Comparison of ENCODE assay signal across 17 cellular contexts in the genomic region with DNA sequence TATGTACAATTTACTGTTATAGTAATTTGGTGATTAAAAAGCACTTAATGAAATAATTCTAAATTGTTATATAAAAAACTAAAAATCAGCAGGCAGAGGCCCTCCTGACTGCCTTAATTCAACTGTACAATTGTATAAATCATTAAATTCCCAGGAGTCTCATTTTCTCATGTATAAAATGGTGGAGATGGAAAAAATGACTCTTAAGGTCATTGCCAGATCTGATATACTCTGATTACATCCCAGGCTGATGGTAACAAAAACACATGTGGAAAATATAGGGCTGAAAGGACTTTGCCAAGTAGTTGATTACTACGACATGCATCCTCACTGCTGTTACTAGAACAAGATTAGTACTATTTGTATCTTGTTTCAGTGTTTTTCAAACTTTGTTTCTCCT.
A peak's percentile ranks its signal among the peaks of the same experiment; 100 is the strongest.
DNase-seq lines count a peak whose midpoint lies in the region; ATAC-seq, FAIRE-seq and TF ChIP-seq lines count a peak whose summit lies in the region.
"Had no signal": no experiment of that assay in that cellular context is flagged by ENCODE, and none has a peak within 500 bp of the region (broad histone marks: within the 10 kb centered on the region; RNA-seq: fewer than 3 reads in every experiment).

No MANE protein-coding gene starts in this region.

- POLR2A ChIA-PET in BJ (lab: Charles Lee), result no interaction called here
- POLR2A ChIA-PET in naive thymus-derived CD8-positive, alpha-beta T cell (lab: Charles Lee), result no interaction called here

- H3F3A ChIP-seq in GM23338 (replicated peaks; ENCODE audit: low read depth), result no peaks in the 10 kb centered on the region

- no peak overlapping the region for H3K27ac Mint-ChIP-seq in GM23338
- no peak overlapping the region for H3K27ac Mint-ChIP-seq in naive thymus-derived CD8-positive, alpha-beta T cell
- H3K27ac Mint-ChIP-seq: CD4-positive, CD25-positive, alpha-beta regulatory T cell had no signal

- peaks cover 3% of the 10 kb centered on the region; the same call in 2 of the 3 replicates for H3K9me3 Mint-ChIP-seq in GM23338
- H3K9me3 Mint-ChIP-seq in naive thymus-derived CD8-positive, alpha-beta T cell, result peaks cover 3 to 27% (median 11%) of the 10 kb centered on the region in 9 donors

- no peaks in the 10 kb centered on the region for H3K4me1 ChIP-seq in GM23338 (ENCODE audit: insufficient read depth)

- no peak overlapping the region for H3K4me2 ChIP-seq in GM23338
- H3K4me2 ChIP-seq: BLaER1 treated with 17β-estradiol and CSF1 and Interleukin-3, amounts not matched to agents 10 nM and 100 nM had no signal

- no peaks in the 10 kb centered on the region for H3K9me2 ChIP-seq in GM23338 (ENCODE audit: insufficient read depth)

- H3K27me3 ChIP-seq in BJ (ENCODE audit: control insufficient read depth, insufficient read depth, low read length) (no peaks in the 10 kb centered on the region), GM23338 (ENCODE audit: insufficient read depth) (no peaks in the 10 kb centered on the region)
- H3K27me3 ChIP-seq: BLaER1 treated with 17β-estradiol and CSF1 and Interleukin-3, amounts not matched to agents 10 nM and 100 nM had no signal

- H3K4me3 ChIP-seq in BJ (ENCODE audit: low read depth, low read length) (no peak overlapping the region), GM23338 (no peak overlapping the region)
- H3K4me3 ChIP-seq: BLaER1 treated with 17β-estradiol and CSF1 and Interleukin-3, amounts not matched to agents 10 nM and 100 nM had no signal

- H4K20me1 ChIP-seq in GM23338 (replicated peaks; ENCODE audit: insufficient read depth), result no peaks in the 10 kb centered on the region
- H4K20me1 ChIP-seq: BLaER1 treated with 17β-estradiol and CSF1 and Interleukin-3, amounts not matched to agents 10 nM and 100 nM had no signal

- no peak overlapping the region for H3K27ac ChIP-seq in GM23338 (ENCODE audit: low read depth)
- H3K27ac ChIP-seq: 22Rv1; BLaER1 treated with 17β-estradiol and CSF1 and Interleukin-3, amounts not matched to agents 10 nM and 100 nM had no signal

- no peaks in the 10 kb centered on the region for H3K36me3 ChIP-seq in BJ (ENCODE audit: control insufficient read depth, insufficient read depth, low read length)
- no peaks in the 10 kb centered on the region for H3K36me3 ChIP-seq in GM23338 (ENCODE audit: insufficient read depth)
- H3K36me3 ChIP-seq: BLaER1 treated with 17β-estradiol and CSF1 and Interleukin-3, amounts not matched to agents 10 nM and 100 nM had no signal

- DNase-seq in BJ (ENCODE audit: low read depth) (peak; percentile 13), RPMI7951 (ENCODE audit: low read depth) (peak; percentile 20), fibroblast of the conjunctiva (ENCODE audit: low read depth) (peak; percentile 16), GM23338 (ENCODE audit: low spot score) (no peak), NCI-H187 treated with DMSO at 0.1 percent for 48 hours (lab: John Stamatoyannopoulos, UW) (no peak), retina (no peak)
- DNase-seq in naive thymus-derived CD8-positive, alpha-beta T cell, result no peak
- DNase-seq: AML-193; CD4-positive, CD25-positive, alpha-beta regulatory T cell; DMS53; GF-D8 had no signal

- H3K36me3 Mint-ChIP-seq in GM23338 (ENCODE audit: low read depth), result no peaks in the 10 kb centered on the region; the same call in 1 of the 3 replicates
- peaks cover 0 to 7% (median 0%) of the 10 kb centered on the region in 3 donors for H3K36me3 Mint-ChIP-seq in naive thymus-derived CD8-positive, alpha-beta T cell
- H3K36me3 Mint-ChIP-seq: CD4-positive, CD25-positive, alpha-beta regulatory T cell had no signal

- CTCF ChIA-PET in BJ (lab: Yijun Ruan, JAX), result no interaction called here

- H3K79me2 ChIP-seq in GM23338 (replicated peaks; ENCODE audit: insufficient read depth), result no peaks in the 10 kb centered on the region

- TF ChIP-seq CTCF in BJ (IDR thresholded peaks at IDR 0.05; ENCODE audit: insufficient read depth, low read depth, low read length), result no peak
- no peak for TF ChIP-seq CTCF in GM23338 (conservative IDR thresholded peaks at IDR 0.05; ENCODE audit: low read depth in 2 of 2)

- ATAC-seq in GM23338, result no peak
- no peak for ATAC-seq in naive thymus-derived CD8-positive, alpha-beta T cell
- ATAC-seq: HCT116 had no signal

- peak; percentile 87 for FAIRE-seq in endometrium (lab: Jason Lieb, UNC)
- FAIRE-seq: GM19239, H54 had no signal

- H3K4me1 Mint-ChIP-seq in GM23338, result no peaks in the 10 kb centered on the region
- no peaks in the 10 kb centered on the region for H3K4me1 Mint-ChIP-seq in naive thymus-derived CD8-positive, alpha-beta T cell
- H3K4me1 Mint-ChIP-seq: CD4-positive, CD25-positive, alpha-beta regulatory T cell had no signal

- H3K4me3 Mint-ChIP-seq in GM23338, result no peak overlapping the region
- H3K4me3 Mint-ChIP-seq in naive thymus-derived CD8-positive, alpha-beta T cell, result no peak overlapping the region
- H3K4me3 Mint-ChIP-seq: CD4-positive, CD25-positive, alpha-beta regulatory T cell had no signal

- H3K27me3 Mint-ChIP-seq in GM23338 (ENCODE audit: insufficient read depth, low read depth, poor library complexity), result no peaks in the 10 kb centered on the region
- no peaks in the 10 kb centered on the region for H3K27me3 Mint-ChIP-seq in naive thymus-derived CD8-positive, alpha-beta T cell
- H3K27me3 Mint-ChIP-seq: CD4-positive, CD25-positive, alpha-beta regulatory T cell had no signal

- no peak overlapping the region for H2AFZ ChIP-seq in GM23338

TF ChIP-seq in GM23338, 12 proteins besides CTCF, POLR2A, EP300 and RAD21 (continues in another document):
- TF ChIP-seq, protein P1, sequence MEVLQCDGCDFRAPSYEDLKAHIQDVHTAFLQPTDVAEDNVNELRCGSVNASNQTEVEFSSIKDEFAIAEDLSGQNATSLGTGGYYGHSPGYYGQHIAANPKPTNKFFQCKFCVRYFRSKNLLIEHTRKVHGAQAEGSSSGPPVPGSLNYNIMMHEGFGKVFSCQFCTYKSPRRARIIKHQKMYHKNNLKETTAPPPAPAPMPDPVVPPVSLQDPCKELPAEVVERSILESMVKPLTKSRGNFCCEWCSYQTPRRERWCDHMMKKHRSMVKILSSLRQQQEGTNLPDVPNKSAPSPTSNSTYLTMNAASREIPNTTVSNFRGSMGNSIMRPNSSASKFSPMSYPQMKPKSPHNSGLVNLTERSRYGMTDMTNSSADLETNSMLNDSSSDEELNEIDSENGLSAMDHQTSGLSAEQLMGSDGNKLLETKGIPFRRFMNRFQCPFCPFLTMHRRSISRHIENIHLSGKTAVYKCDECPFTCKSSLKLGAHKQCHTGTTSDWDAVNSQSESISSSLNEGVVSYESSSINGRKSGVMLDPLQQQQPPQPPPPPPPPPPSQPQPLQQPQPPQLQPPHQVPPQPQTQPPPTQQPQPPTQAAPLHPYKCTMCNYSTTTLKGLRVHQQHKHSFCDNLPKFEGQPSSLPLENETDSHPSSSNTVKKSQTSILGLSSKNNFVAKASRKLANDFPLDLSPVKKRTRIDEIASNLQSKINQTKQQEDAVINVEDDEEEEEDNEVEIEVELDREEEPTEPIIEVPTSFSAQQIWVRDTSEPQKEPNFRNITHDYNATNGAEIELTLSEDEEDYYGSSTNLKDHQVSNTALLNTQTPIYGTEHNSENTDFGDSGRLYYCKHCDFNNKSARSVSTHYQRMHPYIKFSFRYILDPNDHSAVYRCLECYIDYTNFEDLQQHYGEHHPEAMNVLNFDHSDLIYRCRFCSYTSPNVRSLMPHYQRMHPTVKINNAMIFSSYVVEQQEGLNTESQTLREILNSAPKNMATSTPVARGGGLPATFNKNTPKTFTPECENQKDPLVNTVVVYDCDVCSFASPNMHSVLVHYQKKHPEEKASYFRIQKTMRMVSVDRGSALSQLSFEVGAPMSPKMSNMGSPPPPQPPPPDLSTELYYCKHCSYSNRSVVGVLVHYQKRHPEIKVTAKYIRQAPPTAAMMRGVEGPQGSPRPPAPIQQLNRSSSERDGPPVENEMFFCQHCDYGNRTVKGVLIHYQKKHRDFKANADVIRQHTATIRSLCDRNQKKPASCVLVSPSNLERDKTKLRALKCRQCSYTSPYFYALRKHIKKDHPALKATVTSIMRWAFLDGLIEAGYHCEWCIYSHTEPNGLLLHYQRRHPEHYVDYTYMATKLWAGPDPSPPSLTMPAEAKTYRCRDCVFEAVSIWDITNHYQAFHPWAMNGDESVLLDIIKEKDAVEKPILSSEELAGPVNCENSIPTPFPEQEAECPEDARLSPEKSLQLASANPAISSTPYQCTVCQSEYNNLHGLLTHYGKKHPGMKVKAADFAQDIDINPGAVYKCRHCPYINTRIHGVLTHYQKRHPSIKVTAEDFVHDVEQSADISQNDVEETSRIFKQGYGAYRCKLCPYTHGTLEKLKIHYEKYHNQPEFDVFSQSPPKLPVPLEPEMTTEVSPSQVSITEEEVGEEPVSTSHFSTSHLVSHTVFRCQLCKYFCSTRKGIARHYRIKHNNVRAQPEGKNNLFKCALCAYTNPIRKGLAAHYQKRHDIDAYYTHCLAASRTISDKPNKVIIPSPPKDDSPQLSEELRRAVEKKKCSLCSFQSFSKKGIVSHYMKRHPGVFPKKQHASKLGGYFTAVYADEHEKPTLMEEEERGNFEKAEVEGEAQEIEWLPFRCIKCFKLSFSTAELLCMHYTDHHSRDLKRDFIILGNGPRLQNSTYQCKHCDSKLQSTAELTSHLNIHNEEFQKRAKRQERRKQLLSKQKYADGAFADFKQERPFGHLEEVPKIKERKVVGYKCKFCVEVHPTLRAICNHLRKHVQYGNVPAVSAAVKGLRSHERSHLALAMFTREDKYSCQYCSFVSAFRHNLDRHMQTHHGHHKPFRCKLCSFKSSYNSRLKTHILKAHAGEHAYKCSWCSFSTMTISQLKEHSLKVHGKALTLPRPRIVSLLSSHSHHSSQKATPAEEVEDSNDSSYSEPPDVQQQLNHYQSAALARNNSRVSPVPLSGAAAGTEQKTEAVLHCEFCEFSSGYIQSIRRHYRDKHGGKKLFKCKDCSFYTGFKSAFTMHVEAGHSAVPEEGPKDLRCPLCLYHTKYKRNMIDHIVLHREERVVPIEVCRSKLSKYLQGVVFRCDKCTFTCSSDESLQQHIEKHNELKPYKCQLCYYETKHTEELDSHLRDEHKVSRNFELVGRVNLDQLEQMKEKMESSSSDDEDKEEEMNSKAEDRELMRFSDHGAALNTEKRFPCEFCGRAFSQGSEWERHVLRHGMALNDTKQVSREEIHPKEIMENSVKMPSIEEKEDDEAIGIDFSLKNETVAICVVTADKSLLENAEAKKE (CRISPR knock-in tag; IDR thresholded peaks at IDR 0.05), result no peak
- TF ChIP-seq, protein P2, sequence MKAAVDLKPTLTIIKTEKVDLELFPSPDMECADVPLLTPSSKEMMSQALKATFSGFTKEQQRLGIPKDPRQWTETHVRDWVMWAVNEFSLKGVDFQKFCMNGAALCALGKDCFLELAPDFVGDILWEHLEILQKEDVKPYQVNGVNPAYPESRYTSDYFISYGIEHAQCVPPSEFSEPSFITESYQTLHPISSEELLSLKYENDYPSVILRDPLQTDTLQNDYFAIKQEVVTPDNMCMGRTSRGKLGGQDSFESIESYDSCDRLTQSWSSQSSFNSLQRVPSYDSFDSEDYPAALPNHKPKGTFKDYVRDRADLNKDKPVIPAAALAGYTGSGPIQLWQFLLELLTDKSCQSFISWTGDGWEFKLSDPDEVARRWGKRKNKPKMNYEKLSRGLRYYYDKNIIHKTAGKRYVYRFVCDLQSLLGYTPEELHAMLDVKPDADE (IDR thresholded peaks at IDR 0.05), result no peak
- TF ChIP-seq NANOG (IDR thresholded peaks at IDR 0.05; ENCODE audit: borderline replicate concordance), result no peak
- no peak for TF ChIP-seq EZH2 (IDR thresholded peaks at IDR 0.05; ENCODE audit: low read depth, unreplicated experiment)

Comparison
In these comparisons a context has a peak if more than half of its experiments do, and no peak if none do; other contexts are left out.
1. DNase-seq: peak in BJ (single experiment), RPMI7951 (single experiment) and fibroblast of the conjunctiva (single experiment); none in GM23338 (single experiment), NCI-H187 treated with DMSO at 0.1 percent for 48 hours (single experiment), retina (single experiment) and naive thymus-derived CD8-positive, alpha-beta T cell (0 of 10).